ENCODE assay signal across 9 cellular contexts in the genomic region with DNA sequence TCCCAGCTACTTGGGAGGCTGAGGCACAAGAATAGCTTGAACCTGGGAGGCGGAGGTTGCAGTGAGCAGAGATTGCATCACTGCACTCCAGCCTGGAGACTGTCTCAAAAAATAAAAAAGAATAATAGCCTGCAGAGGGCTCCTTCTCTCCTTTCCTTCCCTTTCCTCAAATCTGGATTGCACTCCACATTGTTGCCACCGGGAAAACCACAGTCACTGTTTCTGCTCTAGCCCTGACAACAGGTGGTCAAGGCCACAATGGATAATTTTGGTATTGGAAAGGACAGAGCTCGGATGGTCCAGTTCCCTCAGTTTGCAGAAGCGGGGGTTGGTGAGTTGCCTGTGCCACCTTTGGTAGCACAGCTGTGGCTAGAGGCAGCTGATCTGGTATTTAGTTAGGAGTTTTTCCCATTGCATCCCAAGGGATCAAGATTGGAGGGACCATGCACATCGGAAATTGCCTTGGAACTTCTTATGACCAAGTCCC. TPM values are rescaled to one million over a fixed set of nuclear protein-coding genes. Genes with fewer than 3 reads are reported as not detected.
DNase-seq lines count a peak whose midpoint lies in the region; ATAC-seq and TF ChIP-seq lines count a peak whose summit lies in the region.
"Had no signal": no experiment of that assay in that cellular context is flagged by ENCODE, and none has a peak within 500 bp of the region (broad histone marks: within the 10 kb centered on the region; RNA-seq: fewer than 3 reads in every experiment).

No MANE protein-coding gene starts in this region.

- H3K4me3 ChIP-seq in choroid plexus epithelial cell (ENCODE audit: low read depth, low read length) = no peak overlapping the region

- DNase-seq in Daoy (ENCODE audit: low read depth) = peak; percentile 27
- DNase-seq in LHCN-M2 (ENCODE audit: low read depth) = peak; percentile 87
- DNase-seq in choroid plexus epithelial cell (ENCODE audit: low read depth) = peak; percentile 7
- peak; percentile 99 for DNase-seq in myocyte (ENCODE audit: low read depth)
- no peak for DNase-seq in NOMO-1 (lab: John Stamatoyannopoulos, UW; ENCODE audit: unreplicated experiment in 2 of 2)
- no peak for DNase-seq in activated effector memory CD4-positive, alpha-beta T cell treated with anti-CD3 and anti-CD28 coated beads, Interleukin-2, amount 50 U/mL, for 16 hours
- DNase-seq: erythroblast had no signal

- ATAC-seq in HG03571 (IDR thresholded peaks at IDR 0.05; ENCODE audit: unreplicated experiment) = no peak
- ATAC-seq: natural killer cell treated with Interleukin-12 subunit alpha and Interleukin-12 subunit beta and Interleukin-15 and Interleukin-18, amount 100 ng/mL, for 72 hours had no signal

- TF ChIP-seq CTCF in choroid plexus epithelial cell (conservative IDR thresholded peaks at IDR 0.05; ENCODE audit: low read depth, low read length) = peak; percentile 23

RNA-seq across cellular contexts. Expression of gene PRSS54, which starts 44.7 kb away (rescaled TPM):
- not detected in 2 replicates for total RNA-seq in Daoy (2014; rRNA removed; shearing (Covaris generic))
- total RNA-seq in LHCN-M2 (2014; rRNA removed) (not detected in 2 replicates), myocyte (not detected in 2 replicates)
- not detected for polyA plus RNA-seq in LHCN-M2 (2012)
- not detected for polyA plus RNA-seq in myocyte (2012)
- total RNA-seq: natural killer cell treated with Interleukin-12 subunit alpha and Interleukin-12 subunit beta and Interleukin-15 and Interleukin-18, amount 100 ng/mL, for 72 hours had no signal

RNA-seq across cellular contexts. Expression of gene GINS3, which starts 52.8 kb away (rescaled TPM):
- 17.7 and 18.6 TPM in 2 replicates for total RNA-seq in Daoy (2014; rRNA removed; shearing (Covaris generic))
- total RNA-seq in LHCN-M2 (2014; rRNA removed) = 15.5 and 15.8 TPM in 2 replicates
- polyA plus RNA-seq in LHCN-M2 (2012) = 6.1 TPM
- total RNA-seq in myocyte = 3.6 and 5.9 TPM in 2 replicates
- 2.3 TPM for polyA plus RNA-seq in myocyte (2012)

Comparison
In these comparisons a context has a peak if more than half of its experiments do, and no peak if none do; other contexts are left out.
1. DNase-seq: peak in Daoy (single experiment), LHCN-M2 (single experiment), choroid plexus epithelial cell (single experiment) and myocyte (single experiment); none in NOMO-1 (0 of 2) and activated effector memory CD4-positive, alpha-beta T cell treated with anti-CD3 and anti-CD28 coated beads, Interleukin-2, amount 50 U/mL, for 16 hours (single experiment).